8 cellular contexts compared by ENCODE assay signal in the genomic region with DNA sequence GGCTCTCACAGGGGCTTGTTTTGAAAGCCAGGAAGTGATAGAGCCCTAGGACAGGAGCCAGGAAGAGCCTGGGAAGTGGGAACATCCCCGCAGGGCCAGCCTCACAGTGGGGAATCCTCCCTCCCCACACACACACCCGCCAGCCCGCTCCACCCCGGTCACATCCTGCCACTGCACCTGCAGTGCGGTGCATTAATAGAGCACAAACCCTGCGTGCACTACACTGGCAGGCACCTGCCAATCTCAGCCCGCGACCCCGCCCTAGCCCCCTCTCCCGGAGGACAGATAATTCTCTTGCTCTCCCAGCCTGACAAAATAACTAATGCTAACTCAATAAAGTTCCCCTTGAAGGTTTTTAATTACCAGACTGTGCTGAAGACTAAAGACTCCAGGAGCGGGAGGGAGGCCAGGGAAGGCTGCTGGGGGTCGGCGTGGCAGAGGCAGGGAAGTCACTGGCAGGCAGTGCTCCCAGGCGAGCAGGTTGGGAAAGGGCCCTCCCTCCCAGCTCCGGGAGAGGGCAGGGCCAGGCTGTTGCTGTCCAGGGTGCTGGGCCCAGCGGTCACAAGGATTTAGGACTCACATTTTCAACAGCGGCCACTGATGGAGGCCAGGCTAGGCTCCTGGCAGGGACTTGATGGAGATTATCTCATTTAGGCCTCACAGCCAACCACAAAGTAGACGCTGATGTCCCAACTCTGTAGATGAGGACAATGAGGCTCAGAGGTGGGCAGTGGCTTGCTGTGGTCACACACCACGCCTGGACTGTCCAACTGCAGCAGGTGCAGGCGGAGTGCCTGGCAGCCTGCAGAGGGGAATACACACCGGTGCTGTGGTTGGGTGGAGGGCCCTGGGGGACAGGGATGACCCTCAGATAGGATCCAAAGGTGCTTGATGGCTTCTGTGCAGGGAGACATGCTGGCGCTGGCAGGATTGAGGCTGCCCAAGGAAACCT. TPM values are rescaled to one million over a fixed set of nuclear protein-coding genes. Genes with fewer than 3 reads are reported as not detected.
A peak's percentile ranks its signal among the peaks of the same experiment; 100 is the strongest.
DNase-seq lines count a peak whose midpoint lies in the region; ATAC-seq and TF ChIP-seq lines count a peak whose summit lies in the region.

No MANE protein-coding gene starts in this region.

- H3K27ac ChIP-seq in heart left ventricle = no peak overlapping the region

- CTCF ChIA-PET in WTC11 (lab: Charles Lee) = interaction anchor here (1.0 to 2.8 kb wide), 7 partner anchors 13 to 150 kb away, joined by 3 to 15 read pairs (median 7); no protein-coding TSS in a partner anchor

- peak; percentile 77 for ATAC-seq in WTC11
- ATAC-seq in heart left ventricle = peak; percentile 73 to 82 (median 80)
- no peak for ATAC-seq in HG03139 (IDR thresholded peaks at IDR 0.05; ENCODE audit: unreplicated experiment)
- ATAC-seq in HG03442 (IDR thresholded peaks at IDR 0.05; ENCODE audit: unreplicated experiment) = no peak
- ATAC-seq in HG02870 (IDR thresholded peaks at IDR 0.05; ENCODE audit: unreplicated experiment) = no peak
- ATAC-seq in HG03135 (IDR thresholded peaks at IDR 0.05; ENCODE audit: unreplicated experiment) = no peak

- H3K27ac Mint-ChIP-seq in WTC11 = no peak overlapping the region

- no peak for TF ChIP-seq CTCF in WTC11 (IDR thresholded peaks at IDR 0.05)
- no peak for TF ChIP-seq CTCF in heart left ventricle (IDR thresholded peaks at IDR 0.05)

- H3K4me1 ChIP-seq in heart left ventricle = peaks cover 0 to 16% (median 0%) of the 10 kb centered on the region in 12 donors

- no peaks in the 10 kb centered on the region for H3K36me3 Mint-ChIP-seq in WTC11

- no peaks in the 10 kb centered on the region for H3K27me3 ChIP-seq in heart left ventricle

- peak overlapping the region; percentile 47 for H3K4me3 Mint-ChIP-seq in WTC11

- no peaks in the 10 kb centered on the region for H3K9me3 ChIP-seq in heart left ventricle

- H3K4me1 Mint-ChIP-seq in WTC11 = peaks cover 68% of the 10 kb centered on the region

- H3K9me3 Mint-ChIP-seq in WTC11 = no peaks in the 10 kb centered on the region

- TF ChIP-seq POLR2A in heart left ventricle (IDR thresholded peaks at IDR 0.05) = no peak

- DNase-seq in AG20443 (ENCODE audit: low spot score) = peak; percentile 89
- DNase-seq in HPDE6-E6E7 (ENCODE audit: extremely low spot score) = peak; percentile 38
- DNase-seq in WTC11 (ENCODE audit: low spot score) = peak; percentile 89
- DNase-seq in heart left ventricle = peak in 4 of 5 donors; percentile 55 to 67 (median 64)

- POLR2A ChIA-PET in WTC11 (lab: Charles Lee) = no interaction called here

- no peak overlapping the region for H3K4me3 ChIP-seq in heart left ventricle

- 29 to 42% (median 34%) methylated on average over 16 to 22 of the region's 22 CpGs for WGBS in heart left ventricle, 4 donors

- H3K27me3 Mint-ChIP-seq in WTC11 (ENCODE audit: low read depth) = 0 out of 2 replicates have a peak, but pooled peaks cover 2% of the 10 kb centered on the region

- intact Hi-C loops in heart left ventricle (cut with DNase I) = no loop called here

- H3K36me3 ChIP-seq in heart left ventricle = no peaks in the 10 kb centered on the region

TF ChIP-seq in WTC11, 78 proteins besides CTCF, POLR2A, EP300 and RAD21 (continues in another document):
- peak; percentile 88 for TF ChIP-seq FOXP1 (CRISPR knock-in tag; IDR thresholded peaks at IDR 0.05; ENCODE audit: borderline replicate concordance)
- TF ChIP-seq IRF2 (CRISPR knock-in tag; IDR thresholded peaks at IDR 0.05; ENCODE audit: borderline replicate concordance, low read depth) = no peak
- 0 out of 2 replicates have a peak, but pooled peaks have one; percentile 29 for TF ChIP-seq ZNF121 (CRISPR knock-in tag; IDR thresholded peaks at IDR 0.05)
- TF ChIP-seq SP1 (CRISPR knock-in tag; conservative IDR thresholded peaks at IDR 0.05) = 0 out of 2 replicates have a peak, but pooled peaks have one; percentile 53
- peak; percentile 45; the same call in 1 of the 2 replicates for TF ChIP-seq E2F1 (CRISPR knock-in tag; IDR thresholded peaks at IDR 0.05)
- no peak for TF ChIP-seq CREB1 (CRISPR knock-in tag; IDR thresholded peaks at IDR 0.05)
- TF ChIP-seq HMGXB4 (CRISPR knock-in tag; IDR thresholded peaks at IDR 0.05) = no peak
- no peak for TF ChIP-seq NR1H2 (CRISPR knock-in tag; IDR thresholded peaks at IDR 0.05)
- TF ChIP-seq ZNF512 (CRISPR knock-in tag; IDR thresholded peaks at IDR 0.05; ENCODE audit: borderline replicate concordance) = no peak
- TF ChIP-seq, protein P1, sequence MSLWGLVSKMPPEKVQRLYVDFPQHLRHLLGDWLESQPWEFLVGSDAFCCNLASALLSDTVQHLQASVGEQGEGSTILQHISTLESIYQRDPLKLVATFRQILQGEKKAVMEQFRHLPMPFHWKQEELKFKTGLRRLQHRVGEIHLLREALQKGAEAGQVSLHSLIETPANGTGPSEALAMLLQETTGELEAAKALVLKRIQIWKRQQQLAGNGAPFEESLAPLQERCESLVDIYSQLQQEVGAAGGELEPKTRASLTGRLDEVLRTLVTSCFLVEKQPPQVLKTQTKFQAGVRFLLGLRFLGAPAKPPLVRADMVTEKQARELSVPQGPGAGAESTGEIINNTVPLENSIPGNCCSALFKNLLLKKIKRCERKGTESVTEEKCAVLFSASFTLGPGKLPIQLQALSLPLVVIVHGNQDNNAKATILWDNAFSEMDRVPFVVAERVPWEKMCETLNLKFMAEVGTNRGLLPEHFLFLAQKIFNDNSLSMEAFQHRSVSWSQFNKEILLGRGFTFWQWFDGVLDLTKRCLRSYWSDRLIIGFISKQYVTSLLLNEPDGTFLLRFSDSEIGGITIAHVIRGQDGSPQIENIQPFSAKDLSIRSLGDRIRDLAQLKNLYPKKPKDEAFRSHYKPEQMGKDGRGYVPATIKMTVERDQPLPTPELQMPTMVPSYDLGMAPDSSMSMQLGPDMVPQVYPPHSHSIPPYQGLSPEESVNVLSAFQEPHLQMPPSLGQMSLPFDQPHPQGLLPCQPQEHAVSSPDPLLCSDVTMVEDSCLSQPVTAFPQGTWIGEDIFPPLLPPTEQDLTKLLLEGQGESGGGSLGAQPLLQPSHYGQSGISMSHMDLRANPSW (CRISPR knock-in tag; conservative IDR thresholded peaks at IDR 0.05; ENCODE audit: low read depth) = no peak
- no peak for TF ChIP-seq MYBL2 (CRISPR knock-in tag; IDR thresholded peaks at IDR 0.05)
- TF ChIP-seq, protein P2, sequence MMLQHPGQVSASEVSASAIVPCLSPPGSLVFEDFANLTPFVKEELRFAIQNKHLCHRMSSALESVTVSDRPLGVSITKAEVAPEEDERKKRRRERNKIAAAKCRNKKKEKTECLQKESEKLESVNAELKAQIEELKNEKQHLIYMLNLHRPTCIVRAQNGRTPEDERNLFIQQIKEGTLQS (CRISPR knock-in tag; conservative IDR thresholded peaks at IDR 0.05) = no peak
- peak; percentile 84; the same call in 1 of the 2 replicates for TF ChIP-seq TP53 (CRISPR knock-in tag; IDR thresholded peaks at IDR 0.05)
- TF ChIP-seq JAZF1 (CRISPR knock-in tag; IDR thresholded peaks at IDR 0.05) = no peak
- TF ChIP-seq, protein P3, sequence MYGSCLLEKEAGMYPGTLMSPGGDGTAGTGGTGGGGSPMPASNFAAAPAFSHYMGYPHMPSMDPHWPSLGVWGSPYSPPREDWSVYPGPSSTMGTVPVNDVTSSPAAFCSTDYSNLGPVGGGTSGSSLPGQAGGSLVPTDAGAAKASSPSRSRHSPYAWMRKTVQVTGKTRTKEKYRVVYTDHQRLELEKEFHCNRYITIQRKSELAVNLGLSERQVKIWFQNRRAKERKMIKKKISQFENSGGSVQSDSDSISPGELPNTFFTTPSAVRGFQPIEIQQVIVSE (CRISPR knock-in tag; IDR thresholded peaks at IDR 0.05; ENCODE audit: borderline replicate concordance) = no peak
- TF ChIP-seq TCF7 (CRISPR knock-in tag; IDR thresholded peaks at IDR 0.05; ENCODE audit: low read depth) = peak; percentile 87; the same call in 1 of the 2 replicates

RNA-seq across cellular contexts. Expression of gene TCF20, which starts 23.9 kb away (rescaled TPM):
- total RNA-seq in WTC11 (2021) (68.6 to 77.0 TPM (median 74.3 TPM) in 3 replicates), heart left ventricle (10 to 100 TPM; 12.1 to 25.7 (median 15.8) TPM)
- 1 to 10 TPM; 5.2 to 8.0 TPM for polyA plus RNA-seq in heart left ventricle

Comparison
In these comparisons a context has a peak if more than half of its experiments do, and no peak if none do; other contexts are left out.
1. DNase-seq: peak in every context shown above with its lines; median percentile 89 in AG20443; 89 in WTC11; 64 in heart left ventricle; 38 in HPDE6-E6E7.
2. ATAC-seq: peak in WTC11 (single experiment) and heart left ventricle (4 of 4); none in HG03139 (single experiment), HG03442 (single experiment), HG02870 (single experiment) and HG03135 (single experiment).